Comparison of ENCODE assay signal across 18 cellular contexts in genomic region chr14:89697281-89698060, GRCh38.
DNase-seq lines count a peak whose midpoint lies in the region; ATAC-seq and TF ChIP-seq lines count a peak whose summit lies in the region.
"Had no signal": no experiment of that assay in that cellular context is flagged by ENCODE, and none has a peak within 500 bp of the region (broad histone marks: within the 10 kb centered on the region; RNA-seq: fewer than 3 reads in every experiment).

No MANE protein-coding gene starts in this region.

- peak; percentile 43 to 56 for ATAC-seq in activated T-cell treated with anti-CD3 and anti-CD28 coated beads, Interleukin-2, amount 50 U/mL, for 72 hours (replicated peaks in 1 of 2)
- ATAC-seq in activated T-helper 17 cell treated with anti-CD3 and anti-CD28 coated beads, Interleukin-2, amount 50 U/mL, for 72 hours (replicated peaks) = peak; percentile 57
- no peak for ATAC-seq in GM18517 (IDR thresholded peaks at IDR 0.05; ENCODE audit: unreplicated experiment)
- ATAC-seq in HG03039 (IDR thresholded peaks at IDR 0.05; ENCODE audit: unreplicated experiment) = no peak
- ATAC-seq: HCT116 had no signal

- H3K36me3 Mint-ChIP-seq in activated T-cell treated with anti-CD3 and anti-CD28 coated beads, Interleukin-2, amount 50 U/mL, for 72 hours (ENCODE audit: insufficient read depth in 2 of 2) = peaks cover 13 to 16% of the 10 kb centered on the region in 2 donors
- no peaks in the 10 kb centered on the region for H3K36me3 Mint-ChIP-seq in activated T-cell treated with anti-CD3 and anti-CD28 coated beads, Interleukin-2, amount 50 U/mL, for 24 hours (ENCODE audit: low read depth)
- H3K36me3 Mint-ChIP-seq in T-helper 1 cell treated with Interleukin-12 subunit alpha and Interleukin-12 subunit beta and Interleukin-4 antibody, amounts not matched to agents 30 μg/mL and 1 μg/mL, for 36 hours (ENCODE audit: low read depth) = no peaks in the 10 kb centered on the region
- H3K36me3 Mint-ChIP-seq in activated T-helper 17 cell treated with anti-CD3 and anti-CD28 coated beads, Interleukin-2, amount 50 U/mL, for 72 hours (ENCODE audit: low read depth) = no peaks in the 10 kb centered on the region
- no peaks in the 10 kb centered on the region for H3K36me3 Mint-ChIP-seq in neural progenitor cell
- H3K36me3 Mint-ChIP-seq: CD14-positive monocyte had no signal

- H3K9me3 Mint-ChIP-seq in activated T-cell treated with anti-CD3 and anti-CD28 coated beads, Interleukin-2, amount 50 U/mL, for 72 hours = peaks cover 8% of the 10 kb centered on the region in 2 donors
- no peaks in the 10 kb centered on the region for H3K9me3 Mint-ChIP-seq in activated T-cell treated with anti-CD3 and anti-CD28 coated beads, Interleukin-2, amount 50 U/mL, for 24 hours
- peaks cover 16% of the 10 kb centered on the region for H3K9me3 Mint-ChIP-seq in T-helper 1 cell treated with Interleukin-12 subunit alpha and Interleukin-12 subunit beta and Interleukin-4 antibody, amounts not matched to agents 30 μg/mL and 1 μg/mL, for 36 hours
- no peaks in the 10 kb centered on the region for H3K9me3 Mint-ChIP-seq in activated T-helper 17 cell treated with anti-CD3 and anti-CD28 coated beads, Interleukin-2, amount 50 U/mL, for 72 hours
- peaks cover 7% of the 10 kb centered on the region for H3K9me3 Mint-ChIP-seq in neural progenitor cell

- H3K4me1 ChIP-seq in neural progenitor cell = peaks cover 7% of the 10 kb centered on the region

- no peaks in the 10 kb centered on the region for H4K20me1 ChIP-seq in neural progenitor cell (ENCODE audit: low read depth)

- no peaks in the 10 kb centered on the region for H3K36me3 ChIP-seq in neural progenitor cell

- no peaks in the 10 kb centered on the region for H3K9me3 ChIP-seq in neural progenitor cell (ENCODE audit: low read depth)

- H3K4me3 Mint-ChIP-seq in activated T-cell treated with anti-CD3 and anti-CD28 coated beads, Interleukin-2, amount 50 U/mL, for 72 hours = no peak overlapping the region
- H3K4me3 Mint-ChIP-seq in activated T-cell treated with anti-CD3 and anti-CD28 coated beads, Interleukin-2, amount 50 U/mL, for 24 hours = no peak overlapping the region
- H3K4me3 Mint-ChIP-seq in T-helper 1 cell treated with Interleukin-12 subunit alpha and Interleukin-12 subunit beta and Interleukin-4 antibody, amounts not matched to agents 30 μg/mL and 1 μg/mL, for 36 hours = no peak overlapping the region
- no peak overlapping the region for H3K4me3 Mint-ChIP-seq in activated T-helper 17 cell treated with anti-CD3 and anti-CD28 coated beads, Interleukin-2, amount 50 U/mL, for 72 hours
- no peak overlapping the region for H3K4me3 Mint-ChIP-seq in neural progenitor cell
- H3K4me3 Mint-ChIP-seq: CD14-positive monocyte had no signal

- H3K4me1 Mint-ChIP-seq in activated T-cell treated with anti-CD3 and anti-CD28 coated beads, Interleukin-2, amount 50 U/mL, for 72 hours (ENCODE audit: low read depth) = peaks cover 49% of the 10 kb centered on the region
- H3K4me1 Mint-ChIP-seq in activated T-cell treated with anti-CD3 and anti-CD28 coated beads, Interleukin-2, amount 50 U/mL, for 24 hours (ENCODE audit: low read depth) = peaks cover 28% of the 10 kb centered on the region
- H3K4me1 Mint-ChIP-seq in T-helper 1 cell treated with Interleukin-12 subunit alpha and Interleukin-12 subunit beta and Interleukin-4 antibody, amounts not matched to agents 30 μg/mL and 1 μg/mL, for 36 hours (ENCODE audit: low read depth) = peaks cover 24% of the 10 kb centered on the region
- H3K4me1 Mint-ChIP-seq in activated T-helper 17 cell treated with anti-CD3 and anti-CD28 coated beads, Interleukin-2, amount 50 U/mL, for 72 hours = peaks cover 6% of the 10 kb centered on the region
- H3K4me1 Mint-ChIP-seq in neural progenitor cell = peaks cover 15% of the 10 kb centered on the region

- DNase-seq in activated T-cell treated with anti-CD3 and anti-CD28 coated beads, Interleukin-2, amount 50 U/mL, for 72 hours = peak; percentile 33 to 42
- DNase-seq in activated T-cell treated with anti-CD3 and anti-CD28 coated beads, Interleukin-2, amount 50 U/mL, for 24 hours = no peak
- DNase-seq in neural progenitor cell (ENCODE audit: low spot score) = no peak
- no peak for DNase-seq in SW 1271 (lab: John Stamatoyannopoulos, UW)
- DNase-seq: DND-41, GDM1, GM23248, NCI-H1436, NCI-H2227 treated with DMSO at 0.1 percent for 48 hours, NCI-H526, OCI-M1, RPMI8226 had no signal

- no peaks in the 10 kb centered on the region for H3K27me3 Mint-ChIP-seq in activated T-cell treated with anti-CD3 and anti-CD28 coated beads, Interleukin-2, amount 50 U/mL, for 72 hours (ENCODE audit: low read depth)
- H3K27me3 Mint-ChIP-seq in activated T-cell treated with anti-CD3 and anti-CD28 coated beads, Interleukin-2, amount 50 U/mL, for 24 hours = no peaks in the 10 kb centered on the region
- H3K27me3 Mint-ChIP-seq in T-helper 1 cell treated with Interleukin-12 subunit alpha and Interleukin-12 subunit beta and Interleukin-4 antibody, amounts not matched to agents 30 μg/mL and 1 μg/mL, for 36 hours (ENCODE audit: low read depth) = no peaks in the 10 kb centered on the region
- no peaks in the 10 kb centered on the region for H3K27me3 Mint-ChIP-seq in activated T-helper 17 cell treated with anti-CD3 and anti-CD28 coated beads, Interleukin-2, amount 50 U/mL, for 72 hours
- H3K27me3 Mint-ChIP-seq in neural progenitor cell (ENCODE audit: insufficient read depth, low read depth) = peaks cover 8% of the 10 kb centered on the region

- peaks cover 21% of the 10 kb centered on the region for H3K27me3 ChIP-seq in neural progenitor cell

- H3K4me3 ChIP-seq in neural progenitor cell = no peak overlapping the region
- H3K4me3 ChIP-seq: GM23248 had no signal

- no peak overlapping the region for H3K9ac ChIP-seq in neural progenitor cell
- H3K9ac ChIP-seq: GM23248 had no signal

- H3F3A ChIP-seq in neural progenitor cell (ENCODE audit: low read depth) = no peaks in the 10 kb centered on the region

- no peak overlapping the region for H3K27ac ChIP-seq in neural progenitor cell
- H3K27ac ChIP-seq: GM23248 had no signal

- H3K79me2 ChIP-seq in neural progenitor cell (ENCODE audit: low read depth) = no peaks in the 10 kb centered on the region

- no peak for TF ChIP-seq CTCF in neural progenitor cell (IDR thresholded peaks at IDR 0.05)

- no peak overlapping the region for H3K27ac Mint-ChIP-seq in activated T-cell treated with anti-CD3 and anti-CD28 coated beads, Interleukin-2, amount 50 U/mL, for 72 hours
- H3K27ac Mint-ChIP-seq in activated T-cell treated with anti-CD3 and anti-CD28 coated beads, Interleukin-2, amount 50 U/mL, for 24 hours = no peak overlapping the region
- peak overlapping the region; percentile 28 for H3K27ac Mint-ChIP-seq in T-helper 1 cell treated with Interleukin-12 subunit alpha and Interleukin-12 subunit beta and Interleukin-4 antibody, amounts not matched to agents 30 μg/mL and 1 μg/mL, for 36 hours
- peak overlapping the region; percentile 66 for H3K27ac Mint-ChIP-seq in activated T-helper 17 cell treated with anti-CD3 and anti-CD28 coated beads, Interleukin-2, amount 50 U/mL, for 72 hours
- H3K27ac Mint-ChIP-seq in neural progenitor cell = peak overlapping the region; percentile 57

- no peak overlapping the region for H3K4me2 ChIP-seq in neural progenitor cell

- H2AFZ ChIP-seq in neural progenitor cell (replicated peaks) = no peak overlapping the region
- H2AFZ ChIP-seq: GM23248 had no signal

Comparison
In these comparisons a context has a peak if more than half of its experiments do, and no peak if none do; other contexts are left out.
1. DNase-seq: peak in activated T-cell treated with anti-CD3 and anti-CD28 coated beads, Interleukin-2, amount 50 U/mL, for 72 hours (2 of 2); none in activated T-cell treated with anti-CD3 and anti-CD28 coated beads, Interleukin-2, amount 50 U/mL, for 24 hours (single experiment), neural progenitor cell (single experiment) and SW 1271 (0 of 2).
2. ATAC-seq: peak in activated T-cell treated with anti-CD3 and anti-CD28 coated beads, Interleukin-2, amount 50 U/mL, for 72 hours (2 of 2) and activated T-helper 17 cell treated with anti-CD3 and anti-CD28 coated beads, Interleukin-2, amount 50 U/mL, for 72 hours (single experiment); none in GM18517 (single experiment) and HG03039 (single experiment).
3. H3K27ac Mint-ChIP-seq: peak in T-helper 1 cell treated with Interleukin-12 subunit alpha and Interleukin-12 subunit beta and Interleukin-4 antibody, amounts not matched to agents 30 μg/mL and 1 μg/mL, for 36 hours (single experiment), activated T-helper 17 cell treated with anti-CD3 and anti-CD28 coated beads, Interleukin-2, amount 50 U/mL, for 72 hours (single experiment) and neural progenitor cell (single experiment); none in activated T-cell treated with anti-CD3 and anti-CD28 coated beads, Interleukin-2, amount 50 U/mL, for 72 hours (single experiment) and activated T-cell treated with anti-CD3 and anti-CD28 coated beads, Interleukin-2, amount 50 U/mL, for 24 hours (single experiment).